19 cellular contexts compared by ENCODE assay signal in the genomic region with DNA sequence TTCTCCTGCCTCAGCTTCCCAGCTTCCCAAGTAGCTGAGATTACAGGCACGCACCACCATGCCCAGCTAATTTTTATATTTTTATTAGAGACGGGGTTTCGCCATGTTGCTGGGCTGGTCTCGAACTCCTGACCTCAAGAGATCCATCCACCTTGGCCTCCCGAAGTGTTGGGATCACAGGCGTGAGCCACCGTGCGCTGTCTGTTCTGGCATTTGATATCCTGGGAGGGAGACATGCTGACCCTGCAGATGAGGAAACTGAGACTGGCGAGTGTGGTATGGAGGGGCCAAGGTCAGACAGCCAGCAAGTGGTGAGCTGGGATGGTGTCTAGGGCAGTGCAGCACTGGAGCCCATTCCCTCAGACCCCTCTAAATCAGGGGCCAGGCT. TPM values are rescaled to one million over a fixed set of nuclear protein-coding genes. Genes with fewer than 3 reads are reported as not detected.
DNase-seq lines count a peak whose midpoint lies in the region; ATAC-seq, FAIRE-seq and TF ChIP-seq lines count a peak whose summit lies in the region.
"Had no signal": no experiment of that assay in that cellular context is flagged by ENCODE, and none has a peak within 500 bp of the region (broad histone marks: within the 10 kb centered on the region; RNA-seq: fewer than 3 reads in every experiment).

No MANE protein-coding gene starts in this region.

- TF ChIP-seq POLR2A in HepG2 (IDR thresholded peaks at IDR 0.05; ENCODE audit: insufficient read depth in 1 of 2, low read depth in 2 of 2, low read length in 2 of 2) = no peak
- TF ChIP-seq POLR2A in testis (IDR thresholded peaks at IDR 0.05) = no peak

- DNase-seq in activated CD4-positive, CD25-positive, alpha-beta regulatory T cell treated with anti-CD3 and anti-CD28 coated beads, Interleukin-2, amount 50 U/mL, for 72 hours = peak; percentile 12
- no peak for DNase-seq in activated CD4-positive, CD25-positive, alpha-beta regulatory T cell (lab: John Stamatoyannopoulos, UW)
- DNase-seq in PC-9 = no peak
- DNase-seq in HepG2 (ENCODE audit: low spot score) = no peak
- peak; percentile 42 for DNase-seq in posterior vena cava (ENCODE audit: low spot score)
- DNase-seq in testis = no peak
- DNase-seq in NOMO-1 treated with DMSO at 0.1 percent for 48 hours (lab: John Stamatoyannopoulos, UW; ENCODE audit: unreplicated experiment) = no peak
- DNase-seq: CD4-positive, alpha-beta T cell; DMS79; IMR-90; Karpas-422; MG63; NCI-H146; NCI-H2081 treated with DMSO at 0.1 percent for 48 hours; NCI-H510A treated with DMSO at 0.1 percent for 48 hours; NCI-H82 had no signal

- H2AFZ ChIP-seq in PC-9 = no peak overlapping the region
- no peak overlapping the region for H2AFZ ChIP-seq in HepG2 (ENCODE audit: low read length)

- no peak overlapping the region for H3K4me3 ChIP-seq in PC-9
- peak overlapping the region in 1 of 3 experiments; percentile 35; a peak in 2 of 6 replicates for H3K4me3 ChIP-seq in HepG2 (replicated peaks in 1 of 3; ENCODE audit: insufficient read depth in 1 of 3, low read depth in 2 of 3, low read length in 3 of 3)
- no peak overlapping the region for H3K4me3 ChIP-seq in testis
- H3K4me3 ChIP-seq: MG63, Peyer's patch had no signal

- H3K9me3 ChIP-seq in PC-9 (ENCODE audit: insufficient read depth, low read depth) (no peaks in the 10 kb centered on the region), HepG2 (ENCODE audit: low read length) (no peaks in the 10 kb centered on the region), testis (no peaks in the 10 kb centered on the region)
- H3K9me3 ChIP-seq: MG63, Peyer's patch had no signal

- TF ChIP-seq EP300 in HepG2 (IDR thresholded peaks at IDR 0.05; ENCODE audit: low read depth in 2 of 2, low read length in 2 of 2) = no peak
- no peak for TF ChIP-seq EP300 in HepG2 (CRISPR knock-in tag; IDR thresholded peaks at IDR 0.05; ENCODE audit: borderline replicate concordance)

- H4K20me1 ChIP-seq in PC-9 (ENCODE audit: insufficient read depth) (no peaks in the 10 kb centered on the region), HepG2 (ENCODE audit: insufficient read depth, low read length) (no peaks in the 10 kb centered on the region)

- H3K27ac ChIP-seq in PC-9 = no peak overlapping the region
- H3K27ac ChIP-seq in HepG2 (ENCODE audit: extremely low read length, insufficient read depth, low read length) = peak overlapping the region; percentile 74
- no peak overlapping the region for H3K27ac ChIP-seq in testis
- H3K27ac ChIP-seq: 22Rv1, Peyer's patch had no signal

- H3K9me2 ChIP-seq in PC-9 (ENCODE audit: insufficient read depth) = no peaks in the 10 kb centered on the region

- H3K79me2 ChIP-seq in PC-9 (ENCODE audit: low read depth) (no peaks in the 10 kb centered on the region), HepG2 (ENCODE audit: insufficient read depth, low read length) (no peaks in the 10 kb centered on the region)

- FAIRE-seq in HepG2 (lab: Jason Lieb, UNC) = no peak

- H3K4me2 ChIP-seq in PC-9 (no peak overlapping the region), HepG2 (ENCODE audit: low read depth, low read length) (peak overlapping the region; percentile 61)

- TF ChIP-seq RAD21 in HepG2 (CRISPR knock-in tag; IDR thresholded peaks at IDR 0.05) = no peak

- BruUV-seq in PC-9 (replicated peaks; lab: Mats Ljungman, UMichigan) (TSS peak; percentile 11), HepG2 (replicated peaks; lab: Mats Ljungman, UMichigan) (no TSS peak)

- intact Hi-C loops in PC-9 (cut with micrococcal nuclease; ENCODE audit: unreplicated experiment) (no loop called here), HepG2 (cut with micrococcal nuclease; ENCODE audit: unreplicated experiment) (no loop called here), posterior vena cava (cut with DNase I) (loop anchor here in 1 of 2 donors (5.0 kb wide), 1 partner anchor 137 kb away; a partner anchor contains a TSS), testis (cut with DNase I; ENCODE audit: low total_unique reads) (no loop called here)

- H3K27me3 ChIP-seq in PC-9 (ENCODE audit: insufficient read depth, low read depth) (no peaks in the 10 kb centered on the region), HepG2 (ENCODE audit: control insufficient read depth in 1 of 2, insufficient read depth in 2 of 2, low read length in 2 of 2) (no peaks in the 10 kb centered on the region), testis (no peaks in the 10 kb centered on the region)
- H3K27me3 ChIP-seq: MG63, Peyer's patch had no signal

- H3K9ac ChIP-seq in HepG2 (ENCODE audit: insufficient read depth, low read depth, low read length) = peak overlapping the region; percentile 50

- H3K36me3 ChIP-seq in PC-9 (ENCODE audit: low read depth) = no peaks in the 10 kb centered on the region
- peaks cover 39 to 47% of the 10 kb centered on the region in 2 experiments for H3K36me3 ChIP-seq in HepG2 (replicated peaks in 1 of 2; ENCODE audit: control insufficient read depth in 1 of 2, insufficient read depth in 2 of 2, low read length in 2 of 2)
- no peaks in the 10 kb centered on the region for H3K36me3 ChIP-seq in testis (ENCODE audit: low read depth, missing control alignments)

- CTCF ChIA-PET in PC-9 (lab: Charles Lee) (no interaction called here), HepG2 (lab: Yijun Ruan, JAX; ENCODE audit: low intra/inter-chr PET ratio, low total read pairs) (interaction anchor here (1.2 kb wide), 1 partner anchor 121 kb away, joined by 3 read pairs; no protein-coding TSS in a partner anchor)

- ATAC-seq in HepG2 (no peak), HG03571 (IDR thresholded peaks at IDR 0.05; ENCODE audit: unreplicated experiment) (no peak)

- POLR2A ChIA-PET in PC-9 (lab: Charles Lee; ENCODE audit: unreplicated experiment) (no interaction called here), HepG2 (lab: Yijun Ruan, JAX) (interaction anchor here (1.0 to 1.9 kb wide), 6 partner anchors 10 to 137 kb away, joined by 3 to 10 read pairs (median 7); a partner anchor contains a TSS)

- in situ Hi-C loops in HepG2 (cut with HindIII; ENCODE audit: extremely low pct_ligation_motif_present, low pct_unique_long_range_greater_than_20kb) = no loop called here

- 78% methylated on average over 9 of the region's 9 CpGs for WGBS in HepG2 (ENCODE audit: low lambda C conversion rate)
- 83 to 92% methylated on average over 9 of the region's 9 CpGs for WGBS in testis, 2 donors

- H3K4me1 ChIP-seq in PC-9 (replicated peaks; ENCODE audit: insufficient read depth) = no peaks in the 10 kb centered on the region
- peaks cover 52% of the 10 kb centered on the region for H3K4me1 ChIP-seq in HepG2 (ENCODE audit: insufficient read depth, low read length)
- H3K4me1 ChIP-seq in testis = no peaks in the 10 kb centered on the region

- H3F3A ChIP-seq in PC-9 (ENCODE audit: insufficient read depth, low read depth) = no peaks in the 10 kb centered on the region

- no peak for TF ChIP-seq CTCF in PC-9 (conservative IDR thresholded peaks at IDR 0.05)
- TF ChIP-seq CTCF in HepG2 (CRISPR knock-in tag; IDR thresholded peaks at IDR 0.05) = no peak; the same call in 1 of the 2 replicates
- TF ChIP-seq CTCF in testis (IDR thresholded peaks at IDR 0.05) = no peak

TF ChIP-seq in HepG2, 621 proteins besides CTCF, POLR2A, EP300 and RAD21 (continues in another document):
- TF ChIP-seq, protein P1, sequence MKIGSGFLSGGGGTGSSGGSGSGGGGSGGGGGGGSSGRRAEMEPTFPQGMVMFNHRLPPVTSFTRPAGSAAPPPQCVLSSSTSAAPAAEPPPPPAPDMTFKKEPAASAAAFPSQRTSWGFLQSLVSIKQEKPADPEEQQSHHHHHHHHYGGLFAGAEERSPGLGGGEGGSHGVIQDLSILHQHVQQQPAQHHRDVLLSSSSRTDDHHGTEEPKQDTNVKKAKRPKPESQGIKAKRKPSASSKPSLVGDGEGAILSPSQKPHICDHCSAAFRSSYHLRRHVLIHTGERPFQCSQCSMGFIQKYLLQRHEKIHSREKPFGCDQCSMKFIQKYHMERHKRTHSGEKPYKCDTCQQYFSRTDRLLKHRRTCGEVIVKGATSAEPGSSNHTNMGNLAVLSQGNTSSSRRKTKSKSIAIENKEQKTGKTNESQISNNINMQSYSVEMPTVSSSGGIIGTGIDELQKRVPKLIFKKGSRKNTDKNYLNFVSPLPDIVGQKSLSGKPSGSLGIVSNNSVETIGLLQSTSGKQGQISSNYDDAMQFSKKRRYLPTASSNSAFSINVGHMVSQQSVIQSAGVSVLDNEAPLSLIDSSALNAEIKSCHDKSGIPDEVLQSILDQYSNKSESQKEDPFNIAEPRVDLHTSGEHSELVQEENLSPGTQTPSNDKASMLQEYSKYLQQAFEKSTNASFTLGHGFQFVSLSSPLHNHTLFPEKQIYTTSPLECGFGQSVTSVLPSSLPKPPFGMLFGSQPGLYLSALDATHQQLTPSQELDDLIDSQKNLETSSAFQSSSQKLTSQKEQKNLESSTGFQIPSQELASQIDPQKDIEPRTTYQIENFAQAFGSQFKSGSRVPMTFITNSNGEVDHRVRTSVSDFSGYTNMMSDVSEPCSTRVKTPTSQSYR (CRISPR knock-in tag; IDR thresholded peaks at IDR 0.05; ENCODE audit: borderline replicate concordance) = no peak
- TF ChIP-seq CBX1 (IDR thresholded peaks at IDR 0.05; ENCODE audit: low read depth) = peak; percentile 24

RNA-seq across cellular contexts. Expression of a gene that starts 44.6 kb away (rescaled TPM):
- total RNA-seq in PC-9 (2021) (56.8 and 58.4 TPM in 2 replicates), HepG2 (2016; rRNA removed; fragmentation: Illumina TruSeq; extraction: Trizol) (54.7 and 59.7 TPM in 2 replicates), posterior vena cava (10 to 100 TPM; 35.4 to 39.1 TPM), testis (100 to 1,000 TPM; 143 to 179 TPM)
- total RNA-seq in HepG2 (2016; cell fraction: cytosol; rRNA removed; fragmentation: Illumina TruSeq; extraction: Trizol; ENCODE audit: low read depth) = 18.4 and 21.0 TPM in 2 replicates
- 48.2 and 56.8 TPM in 2 replicates for total RNA-seq in HepG2 (2016; cell fraction: insoluble cytoplasmic fraction; rRNA removed; fragmentation: Illumina TruSeq; extraction: Trizol)
- 25.3 and 30.3 TPM in 2 replicates for total RNA-seq in HepG2 (2016; cell fraction: membrane; rRNA removed; fragmentation: Illumina TruSeq; extraction: Trizol)
- total RNA-seq in HepG2 (2016; cell fraction: nucleus; rRNA removed; fragmentation: Illumina TruSeq; extraction: Trizol) = 60.1 and 65.6 TPM in 2 replicates
- polyA plus RNA-seq in HepG2 (2011; rRNA removed) (192 and 229 TPM in 2 replicates), testis (ENCODE audit: insufficient read depth, low read depth, low replicate concordance) (90.3 TPM)
- 97.4 and 112 TPM in 2 replicates for polyA plus RNA-seq in HepG2 (2011; cell fraction: cytosol; rRNA removed)
- 448 and 459 TPM in 2 replicates for polyA plus RNA-seq in HepG2 (2011; cell fraction: nucleus; rRNA removed)
- 148 and 158 TPM in 2 replicates for polyA plus RNA-seq in HepG2 (2012)
- 3.4 and 4.0 TPM in 2 replicates for polyA plus RNA-seq in HepG2 (2016; cell fraction: cytosol; fragmentation: Illumina TruSeq; extraction: Trizol; ENCODE audit: low read depth)
- polyA plus RNA-seq in HepG2 (2016; cell fraction: insoluble cytoplasmic fraction; fragmentation: Illumina TruSeq; extraction: Trizol; ENCODE audit: low read depth) = 43.5 and 52.9 TPM in 2 replicates
- polyA plus RNA-seq in HepG2 (2016; cell fraction: membrane; fragmentation: Illumina TruSeq; extraction: Trizol; ENCODE audit: low read depth) = 13.5 and 16.0 TPM in 2 replicates
- 92.1 and 101 TPM in 2 replicates for polyA plus RNA-seq in HepG2 (2016; cell fraction: nucleus; fragmentation: Illumina TruSeq; extraction: Trizol; ENCODE audit: insufficient read depth, low read depth)
- 0.87 and 280 TPM in 2 replicates for polyA minus RNA-seq in HepG2 (2011; rRNA and poly(A)+ RNA removed; ENCODE audit: low replicate concordance)
- 92.5 and 127 TPM in 2 replicates for polyA minus RNA-seq in HepG2 (2011; cell fraction: cytosol; rRNA and poly(A)+ RNA removed)
- polyA minus RNA-seq in HepG2 (2011; cell fraction: nucleus; rRNA and poly(A)+ RNA removed) = 209 and 267 TPM in 2 replicates

Comparison
In these comparisons a context has a peak if more than half of its experiments do, and no peak if none do; other contexts are left out.
1. DNase-seq: peak in activated CD4-positive, CD25-positive, alpha-beta regulatory T cell treated with anti-CD3 and anti-CD28 coated beads, Interleukin-2, amount 50 U/mL, for 72 hours (single experiment) and posterior vena cava (single experiment); none in activated CD4-positive, CD25-positive, alpha-beta regulatory T cell (0 of 4), PC-9 (0 of 2), HepG2 (single experiment), testis (single experiment) and NOMO-1 treated with DMSO at 0.1 percent for 48 hours (single experiment).